ENCODE assay signal across 8 cellular contexts in genomic region chr3:71201939-71202338, GRCh38.
DNase-seq lines count a peak whose midpoint lies in the region; ATAC-seq and TF ChIP-seq lines count a peak whose summit lies in the region.
"Had no signal": no experiment of that assay in that cellular context is flagged by ENCODE, and none has a peak within 500 bp of the region (broad histone marks: within the 10 kb centered on the region; RNA-seq: fewer than 3 reads in every experiment).

No MANE protein-coding gene starts in this region.

- TF ChIP-seq CTCF in HFFc6 (IDR thresholded peaks at IDR 0.05) (no peak), astrocyte of the cerebellum (IDR thresholded peaks at IDR 0.05; ENCODE audit: low read depth, low read length, missing control alignments) (no peak), sigmoid colon (IDR thresholded peaks at IDR 0.05) (no peak)

- H3K27me3 Mint-ChIP-seq in HFFc6 (ENCODE audit: insufficient read depth) = no peaks in the 10 kb centered on the region

- DNase-seq in HFFc6 (peak; percentile 22), astrocyte of the cerebellum (ENCODE audit: low read depth) (peak; percentile 71), hypothalamus (lab: John Stamatoyannopoulos, UW) (peak in 30 of 51 donors; percentile 4 to 75 (median 30)), sigmoid colon (peak; percentile 89), UCSD-AML1 (lab: John Stamatoyannopoulos, UW; ENCODE audit: unreplicated experiment) (no peak)
- DNase-seq: activated T-cell treated with anti-CD3 and anti-CD28 coated beads for 4 hours had no signal

- intact Hi-C loops in sigmoid colon (cut with DNase I) = loop anchor here (5.0 kb wide), 1 partner anchor 65 kb away; no protein-coding TSS in a partner anchor

- H3K4me1 ChIP-seq in sigmoid colon = peaks cover 0 to 70% (median 57%) of the 10 kb centered on the region in 4 donors

- ATAC-seq in HG02763 (IDR thresholded peaks at IDR 0.05; ENCODE audit: unreplicated experiment) (no peak), GM18870 (IDR thresholded peaks at IDR 0.05; ENCODE audit: unreplicated experiment) (no peak)

- H3K27me3 ChIP-seq in sigmoid colon = no peaks in the 10 kb centered on the region

- H3K4me1 Mint-ChIP-seq in HFFc6 (ENCODE audit: low read depth) = peaks cover 8% of the 10 kb centered on the region

- no peak overlapping the region for H3K4me3 ChIP-seq in astrocyte of the cerebellum (ENCODE audit: low read depth, low read length)
- H3K4me3 ChIP-seq in sigmoid colon = no peak overlapping the region

- no peaks in the 10 kb centered on the region for H3K36me3 ChIP-seq in sigmoid colon

- H3K27ac ChIP-seq in sigmoid colon = peak overlapping the region; percentile 59 to 85 (median 78)

- no peak overlapping the region for H3K27ac Mint-ChIP-seq in HFFc6

- H3K9me3 ChIP-seq in sigmoid colon = no peaks in the 10 kb centered on the region

- no peak overlapping the region for H3K4me3 Mint-ChIP-seq in HFFc6

- no peaks in the 10 kb centered on the region for H3K9me3 Mint-ChIP-seq in HFFc6

- in situ Hi-C loops in astrocyte of the cerebellum (cut with HindIII; ENCODE audit: low sequenced_read_pairs) = no loop called here

- WGBS in sigmoid colon, 2 donors = 67 to 71% methylated on average over 1 of the region's 1 CpG

- peaks cover 12% of the 10 kb centered on the region for H3K36me3 Mint-ChIP-seq in HFFc6 (ENCODE audit: low read depth)

- no peak for TF ChIP-seq POLR2A in sigmoid colon (IDR thresholded peaks at IDR 0.05)

- TF ChIP-seq EP300 in sigmoid colon (IDR thresholded peaks at IDR 0.05) = no peak
